In genomic region chr11:57427692-57428082, GRCh38 we compare ENCODE assay signal across 10 cellular contexts. TPM values are rescaled to one million over a fixed set of nuclear protein-coding genes. Genes with fewer than 3 reads are reported as not detected.
A peak's percentile ranks its signal among the peaks of the same experiment; 100 is the strongest.
DNase-seq lines count a peak whose midpoint lies in the region; ATAC-seq and TF ChIP-seq lines count a peak whose summit lies in the region.
"Had no signal": no experiment of that assay in that cellular context is flagged by ENCODE, and none has a peak within 500 bp of the region (broad histone marks: within the 10 kb centered on the region; RNA-seq: fewer than 3 reads in every experiment).

No MANE protein-coding gene starts in this region.

- H3K4me1 Mint-ChIP-seq in Calu3 (ENCODE audit: low read depth, unreplicated experiment) = peaks cover 47% of the 10 kb centered on the region
- H3K4me1 Mint-ChIP-seq in activated CD8-positive, alpha-beta T cell treated with anti-CD3 and anti-CD28 coated beads, Interleukin-2, amount 10 ng/mL, durations not matched to agents 7 days and 5 days (ENCODE audit: low read depth) = peaks cover 45% of the 10 kb centered on the region

- H3K27ac ChIP-seq in psoas muscle = peak overlapping the region; percentile 84

- peaks cover 0 to 33% (median 0%) of the 10 kb centered on the region in 3 donors for H3K27me3 ChIP-seq in psoas muscle (ENCODE audit: insufficient read depth in 3 of 3, low read length in 2 of 3)

- peak overlapping the region; percentile 78 for H3K4me3 Mint-ChIP-seq in Calu3 (ENCODE audit: low read depth, unreplicated experiment)
- H3K4me3 Mint-ChIP-seq in activated CD8-positive, alpha-beta T cell treated with anti-CD3 and anti-CD28 coated beads, Interleukin-2, amount 10 ng/mL, durations not matched to agents 7 days and 5 days = peak overlapping the region; percentile 88

- CTCF ChIA-PET in Calu3 (lab: Charles Lee) = interaction anchor here (1.2 kb wide), 1 partner anchor 30 kb away, joined by 3 read pairs; no protein-coding TSS in a partner anchor
- CTCF ChIA-PET in activated CD8-positive, alpha-beta T cell treated with anti-CD3 and anti-CD28 coated beads, Interleukin-2, amount 10 ng/mL, durations not matched to agents 7 days and 5 days (lab: Charles Lee) = interaction anchor here (0.8 to 6.4 kb wide), 7 partner anchors 21 to 99 kb away, joined by 3 to 80 read pairs (median 6); partner anchors contain the start of gene RTN4RL2

- no peaks in the 10 kb centered on the region for H3K27me3 Mint-ChIP-seq in Calu3 (ENCODE audit: unreplicated experiment)
- H3K27me3 Mint-ChIP-seq in activated CD8-positive, alpha-beta T cell treated with anti-CD3 and anti-CD28 coated beads, Interleukin-2, amount 10 ng/mL, durations not matched to agents 7 days and 5 days (ENCODE audit: low read depth) = peaks cover 10% of the 10 kb centered on the region

- ATAC-seq in activated CD8-positive, alpha-beta T cell treated with anti-CD3 and anti-CD28 coated beads, Interleukin-2, amount 10 ng/mL, durations not matched to agents 7 days and 5 days = no peak
- ATAC-seq in Right ventricle myocardium superior (ENCODE audit: poor library complexity) (peak; percentile 53), psoas muscle (peak in 3 of 4 donors; percentile 22 to 54 (median 31)), HG02759 (IDR thresholded peaks at IDR 0.05; ENCODE audit: unreplicated experiment) (no peak)

- H3K36me3 Mint-ChIP-seq in Calu3 (ENCODE audit: insufficient read depth, unreplicated experiment) = peaks cover 46% of the 10 kb centered on the region
- peaks cover 34% of the 10 kb centered on the region for H3K36me3 Mint-ChIP-seq in activated CD8-positive, alpha-beta T cell treated with anti-CD3 and anti-CD28 coated beads, Interleukin-2, amount 10 ng/mL, durations not matched to agents 7 days and 5 days (ENCODE audit: low read depth)

- POLR2A ChIA-PET in activated CD8-positive, alpha-beta T cell treated with anti-CD3 and anti-CD28 coated beads, Interleukin-2, amount 10 ng/mL, durations not matched to agents 7 days and 5 days (lab: Charles Lee) = interaction anchor here (0.9 kb wide), 1 partner anchor 1149 kb away, joined by 3 read pairs; no protein-coding TSS in a partner anchor

- peak overlapping the region; percentile 93 for H3K27ac Mint-ChIP-seq in Calu3 (ENCODE audit: unreplicated experiment)
- peak overlapping the region; percentile 88 for H3K27ac Mint-ChIP-seq in activated CD8-positive, alpha-beta T cell treated with anti-CD3 and anti-CD28 coated beads, Interleukin-2, amount 10 ng/mL, durations not matched to agents 7 days and 5 days

- H3K36me3 ChIP-seq in psoas muscle (ENCODE audit: insufficient read depth in 1 of 2, low read depth in 1 of 2) = peaks cover 0 to 3% of the 10 kb centered on the region in 2 donors

- intact Hi-C loops in Calu3 (cut with micrococcal nuclease; ENCODE audit: unreplicated experiment) = loop anchor here (2.0 kb wide), 1 partner anchor 17 kb away; no protein-coding TSS in a partner anchor
- intact Hi-C loops in Right ventricle myocardium superior (cut with DNase I) = no loop called here
- intact Hi-C loops in psoas muscle (cut with DNase I) = loop anchor here in 1 of 2 donors (5.0 kb wide), 1 partner anchor 80 kb away; no protein-coding TSS in a partner anchor

- DNase-seq in Calu3 (no peak), Right ventricle myocardium superior (peak; percentile 83), psoas muscle (peak; percentile 74 to 85), RKO (ENCODE audit: low spot score) (no peak), DMS 273 (lab: John Stamatoyannopoulos, UW; ENCODE audit: unreplicated experiment) (no peak), NCI-H69 (lab: John Stamatoyannopoulos, UW) (no peak)
- no peak for DNase-seq in activated CD8-positive, alpha-beta T cell treated with anti-CD3 and anti-CD28 coated beads, Interleukin-2, amount 10 ng/mL, durations not matched to agents 7 days and 5 days

- H3K9me3 Mint-ChIP-seq in Calu3 (ENCODE audit: low read depth, unreplicated experiment) = no peaks in the 10 kb centered on the region
- H3K9me3 Mint-ChIP-seq in activated CD8-positive, alpha-beta T cell treated with anti-CD3 and anti-CD28 coated beads, Interleukin-2, amount 10 ng/mL, durations not matched to agents 7 days and 5 days (ENCODE audit: insufficient read depth) = no peaks in the 10 kb centered on the region

- TF ChIP-seq CTCF in Calu3 (IDR thresholded peaks at IDR 0.05; ENCODE audit: unreplicated experiment) (no peak), psoas muscle (IDR thresholded peaks at IDR 0.05) (no peak)

- H3K9me3 ChIP-seq in psoas muscle = no peaks in the 10 kb centered on the region

- no TSS peak for BruUV-seq in Calu3 (replicated peaks; lab: Mats Ljungman, UMichigan)

- peaks cover 32% of the 10 kb centered on the region for H3K4me1 ChIP-seq in psoas muscle

- WGBS in psoas muscle, 3 donors = 32 to 40% (median 34%) methylated on average over 9 of the region's 9 CpGs

- peak overlapping the region; percentile 66 for H3K4me3 ChIP-seq in psoas muscle

RNA-seq across cellular contexts. Expression of gene SLC43A3, which starts 0.8 kb away (rescaled TPM):
- total RNA-seq in Calu3 (2022) (91.8 and 127 TPM in 2 replicates), Right ventricle myocardium superior (20.0 TPM), psoas muscle (10 to 100 TPM; 10.6 to 18.8 (median 16.0) TPM)
- 100 to 1,000 TPM; 103 to 120 TPM for total RNA-seq in activated CD8-positive, alpha-beta T cell treated with anti-CD3 and anti-CD28 coated beads, Interleukin-2, amount 10 ng/mL, durations not matched to agents 7 days and 5 days
- 10 to 100 TPM in 1 of 3 donors, 1 to 10 TPM in 2; 5.8 to 14.7 (median 6.4) TPM for polyA plus RNA-seq in psoas muscle

RNA-seq across cellular contexts. Expression of gene RTN4RL2, which starts 32.6 kb away (rescaled TPM):
- total RNA-seq in Calu3 (2022) (1.9 and 3.6 TPM in 2 replicates), Right ventricle myocardium superior (1.9 TPM), psoas muscle (1 to 10 TPM in 1 of 4 donors, under 1 TPM in 3; 0.77 to 1.1 (median 0.84) TPM)
- total RNA-seq in activated CD8-positive, alpha-beta T cell treated with anti-CD3 and anti-CD28 coated beads, Interleukin-2, amount 10 ng/mL, durations not matched to agents 7 days and 5 days = under 1 TPM; 0.47 to 0.57 TPM
- polyA plus RNA-seq in psoas muscle = under 1 TPM; 0.44 to 0.61 (median 0.49) TPM

RNA-seq across cellular contexts. Expression of gene PRG2, which starts 37.2 kb away (rescaled TPM):
- not detected in 2 replicates for total RNA-seq in Calu3 (2022)
- total RNA-seq in activated CD8-positive, alpha-beta T cell treated with anti-CD3 and anti-CD28 coated beads, Interleukin-2, amount 10 ng/mL, durations not matched to agents 7 days and 5 days = under 1 TPM in 1 of 2 experiments, not detected in 1; 0.26 TPM
- not detected for total RNA-seq in Right ventricle myocardium superior
- total RNA-seq in psoas muscle = under 1 TPM in 1 of 4 donors, not detected in 3; 0.25 TPM
- not detected for polyA plus RNA-seq in psoas muscle
- total RNA-seq: glomerular endothelial cell had no signal

RNA-seq across cellular contexts. Expression of gene PRG3, which starts 46.7 kb away (rescaled TPM):
- total RNA-seq in Calu3 (2022) (not detected in 2 replicates), Right ventricle myocardium superior (not detected), psoas muscle (not detected)
- total RNA-seq in activated CD8-positive, alpha-beta T cell treated with anti-CD3 and anti-CD28 coated beads, Interleukin-2, amount 10 ng/mL, durations not matched to agents 7 days and 5 days = not detected
- not detected for polyA plus RNA-seq in psoas muscle
- total RNA-seq: glomerular endothelial cell, subcutaneous adipose tissue had no signal

Comparison
In these comparisons a context has a peak if more than half of its experiments do, and no peak if none do; other contexts are left out.
1. DNase-seq: peak in Right ventricle myocardium superior (single experiment) and psoas muscle (2 of 2); none in Calu3 (single experiment), activated CD8-positive, alpha-beta T cell treated with anti-CD3 and anti-CD28 coated beads, Interleukin-2, amount 10 ng/mL, durations not matched to agents 7 days and 5 days (single experiment), RKO (single experiment), DMS 273 (single experiment) and NCI-H69 (single experiment).
2. ATAC-seq: peak in Right ventricle myocardium superior (single experiment) and psoas muscle (3 of 4); none in activated CD8-positive, alpha-beta T cell treated with anti-CD3 and anti-CD28 coated beads, Interleukin-2, amount 10 ng/mL, durations not matched to agents 7 days and 5 days (single experiment) and HG02759 (single experiment).